1 cellular context compared by ENCODE assay signal in the genomic region with DNA sequence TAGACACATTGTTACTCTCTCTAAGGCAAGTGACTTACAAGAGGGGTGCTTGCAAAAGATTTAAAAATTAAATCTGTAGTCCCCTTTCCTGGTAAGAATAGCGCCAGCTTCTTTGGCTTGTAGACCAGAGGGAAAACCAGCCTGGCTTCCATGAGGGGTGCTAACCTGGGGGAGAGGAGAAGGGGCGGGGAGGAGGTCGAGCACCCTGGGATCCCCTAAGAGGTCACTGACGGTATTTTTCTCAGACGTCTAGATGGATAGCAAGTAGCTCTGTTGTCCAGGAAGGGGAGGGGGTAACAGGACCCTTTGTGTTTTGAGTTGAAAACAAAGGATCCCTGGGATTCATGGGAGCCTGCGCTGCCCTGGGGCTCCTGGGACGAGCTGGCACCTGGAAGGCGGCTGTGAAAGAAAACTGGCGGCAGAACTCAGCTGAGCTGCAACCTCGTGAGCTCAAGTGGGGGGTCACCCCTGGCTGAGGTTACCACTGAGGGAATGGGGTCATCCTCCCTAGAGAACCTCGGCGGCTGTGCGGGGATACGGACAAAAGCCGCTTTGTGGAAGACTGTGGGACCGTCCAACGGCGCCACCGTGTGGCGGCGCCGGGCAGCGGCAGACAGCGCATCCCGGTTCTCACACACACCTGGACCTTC.
TF ChIP-seq lines count a peak whose summit lies in the region.

No MANE protein-coding gene starts in this region.

TF ChIP-seq in HepG2, 621 proteins besides CTCF, POLR2A, EP300 and RAD21 (continued from another document and continues in another):
- TF ChIP-seq, protein P1, sequence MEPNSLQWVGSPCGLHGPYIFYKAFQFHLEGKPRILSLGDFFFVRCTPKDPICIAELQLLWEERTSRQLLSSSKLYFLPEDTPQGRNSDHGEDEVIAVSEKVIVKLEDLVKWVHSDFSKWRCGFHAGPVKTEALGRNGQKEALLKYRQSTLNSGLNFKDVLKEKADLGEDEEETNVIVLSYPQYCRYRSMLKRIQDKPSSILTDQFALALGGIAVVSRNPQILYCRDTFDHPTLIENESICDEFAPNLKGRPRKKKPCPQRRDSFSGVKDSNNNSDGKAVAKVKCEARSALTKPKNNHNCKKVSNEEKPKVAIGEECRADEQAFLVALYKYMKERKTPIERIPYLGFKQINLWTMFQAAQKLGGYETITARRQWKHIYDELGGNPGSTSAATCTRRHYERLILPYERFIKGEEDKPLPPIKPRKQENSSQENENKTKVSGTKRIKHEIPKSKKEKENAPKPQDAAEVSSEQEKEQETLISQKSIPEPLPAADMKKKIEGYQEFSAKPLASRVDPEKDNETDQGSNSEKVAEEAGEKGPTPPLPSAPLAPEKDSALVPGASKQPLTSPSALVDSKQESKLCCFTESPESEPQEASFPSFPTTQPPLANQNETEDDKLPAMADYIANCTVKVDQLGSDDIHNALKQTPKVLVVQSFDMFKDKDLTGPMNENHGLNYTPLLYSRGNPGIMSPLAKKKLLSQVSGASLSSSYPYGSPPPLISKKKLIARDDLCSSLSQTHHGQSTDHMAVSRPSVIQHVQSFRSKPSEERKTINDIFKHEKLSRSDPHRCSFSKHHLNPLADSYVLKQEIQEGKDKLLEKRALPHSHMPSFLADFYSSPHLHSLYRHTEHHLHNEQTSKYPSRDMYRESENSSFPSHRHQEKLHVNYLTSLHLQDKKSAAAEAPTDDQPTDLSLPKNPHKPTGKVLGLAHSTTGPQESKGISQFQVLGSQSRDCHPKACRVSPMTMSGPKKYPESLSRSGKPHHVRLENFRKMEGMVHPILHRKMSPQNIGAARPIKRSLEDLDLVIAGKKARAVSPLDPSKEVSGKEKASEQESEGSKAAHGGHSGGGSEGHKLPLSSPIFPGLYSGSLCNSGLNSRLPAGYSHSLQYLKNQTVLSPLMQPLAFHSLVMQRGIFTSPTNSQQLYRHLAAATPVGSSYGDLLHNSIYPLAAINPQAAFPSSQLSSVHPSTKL (CRISPR knock-in tag; IDR thresholded peaks at IDR 0.05): peak; percentile 59
- TF ChIP-seq ZNF775 (CRISPR knock-in tag; IDR thresholded peaks at IDR 0.05; ENCODE audit: borderline replicate concordance) (no peak), HOXA3 (CRISPR knock-in tag; IDR thresholded peaks at IDR 0.05) (peak; percentile 32; the same call in 1 of the 2 replicates), BRCA1 (CRISPR knock-in tag; IDR thresholded peaks at IDR 0.05) (0 out of 2 replicates have a peak, but pooled peaks have one; percentile 44), MTA1 (CRISPR knock-in tag; IDR thresholded peaks at IDR 0.05; ENCODE audit: borderline replicate concordance) (peak; percentile 67; the same call in 1 of the 2 replicates), ISL2 (CRISPR knock-in tag; IDR thresholded peaks at IDR 0.05) (peak; percentile 26; the same call in 1 of the 2 replicates), KAT8 (CRISPR knock-in tag; IDR thresholded peaks at IDR 0.05) (peak; percentile 57), GTF2F1 (IDR thresholded peaks at IDR 0.05; ENCODE audit: low read length) (0 out of 2 replicates have a peak, but pooled peaks have one; percentile 18), ZNF333 (CRISPR knock-in tag; IDR thresholded peaks at IDR 0.05; ENCODE audit: borderline replicate concordance) (peak; percentile 35; the same call in 1 of the 2 replicates), LCORL (IDR thresholded peaks at IDR 0.05) (no peak), LCORL (CRISPR knock-in tag; IDR thresholded peaks at IDR 0.05) (peak; percentile 76; the same call in 1 of the 2 replicates), ZNF616 (CRISPR knock-in tag; IDR thresholded peaks at IDR 0.05; ENCODE audit: low read depth) (no peak), ZNF263 (CRISPR knock-in tag; IDR thresholded peaks at IDR 0.05) (peak; percentile 53), ZBTB7B (CRISPR knock-in tag; IDR thresholded peaks at IDR 0.05) (peak; percentile 87), KDM3A (CRISPR knock-in tag; IDR thresholded peaks at IDR 0.05; ENCODE audit: low read depth) (peak; percentile 90; the same call in 1 of the 2 replicates), ZNF83 (CRISPR knock-in tag; IDR thresholded peaks at IDR 0.05; ENCODE audit: borderline replicate concordance) (0 out of 2 replicates have a peak, but pooled peaks have one; percentile 50), ZNF230 (CRISPR knock-in tag; IDR thresholded peaks at IDR 0.05) (no peak), BHLHE40 (IDR thresholded peaks at IDR 0.05; ENCODE audit: low read length) (0 out of 2 replicates have a peak, but pooled peaks have one; percentile 31), RXRB (CRISPR knock-in tag; IDR thresholded peaks at IDR 0.05; ENCODE audit: borderline replicate concordance) (peak; percentile 73), RARA (CRISPR knock-in tag; IDR thresholded peaks at IDR 0.05) (peak; percentile 63), HMG20A (CRISPR knock-in tag; IDR thresholded peaks at IDR 0.05; ENCODE audit: borderline replicate concordance) (no peak; the same call in 1 of the 2 replicates), ZNF510 (CRISPR knock-in tag; IDR thresholded peaks at IDR 0.05; ENCODE audit: low read depth) (0 out of 2 replicates have a peak, but pooled peaks have one; percentile 28), TEAD3 (CRISPR knock-in tag; optimal IDR thresholded peaks at IDR 0.05; ENCODE audit: borderline replicate concordance) (peak; percentile 45), MTA3 (CRISPR knock-in tag; IDR thresholded peaks at IDR 0.05) (no peak), CEBPG (CRISPR knock-in tag; IDR thresholded peaks at IDR 0.05) (no peak), TOPORS (CRISPR knock-in tag; IDR thresholded peaks at IDR 0.05) (0 out of 2 replicates have a peak, but pooled peaks have one; percentile 48), CBFB (CRISPR knock-in tag; IDR thresholded peaks at IDR 0.05) (0 out of 2 replicates have a peak, but pooled peaks have one; percentile 19), SP4 (CRISPR knock-in tag; IDR thresholded peaks at IDR 0.05) (0 out of 2 replicates have a peak, but pooled peaks have one; percentile 77), HOXA5 (CRISPR knock-in tag; IDR thresholded peaks at IDR 0.05) (peak; percentile 50; the same call in 1 of the 2 replicates), ZNF335 (CRISPR knock-in tag; IDR thresholded peaks at IDR 0.05) (peak; percentile 61; the same call in 1 of the 2 replicates), ZNF430 (CRISPR knock-in tag; IDR thresholded peaks at IDR 0.05) (peak; percentile 76; the same call in 1 of the 2 replicates)
- TF ChIP-seq, protein P2, sequence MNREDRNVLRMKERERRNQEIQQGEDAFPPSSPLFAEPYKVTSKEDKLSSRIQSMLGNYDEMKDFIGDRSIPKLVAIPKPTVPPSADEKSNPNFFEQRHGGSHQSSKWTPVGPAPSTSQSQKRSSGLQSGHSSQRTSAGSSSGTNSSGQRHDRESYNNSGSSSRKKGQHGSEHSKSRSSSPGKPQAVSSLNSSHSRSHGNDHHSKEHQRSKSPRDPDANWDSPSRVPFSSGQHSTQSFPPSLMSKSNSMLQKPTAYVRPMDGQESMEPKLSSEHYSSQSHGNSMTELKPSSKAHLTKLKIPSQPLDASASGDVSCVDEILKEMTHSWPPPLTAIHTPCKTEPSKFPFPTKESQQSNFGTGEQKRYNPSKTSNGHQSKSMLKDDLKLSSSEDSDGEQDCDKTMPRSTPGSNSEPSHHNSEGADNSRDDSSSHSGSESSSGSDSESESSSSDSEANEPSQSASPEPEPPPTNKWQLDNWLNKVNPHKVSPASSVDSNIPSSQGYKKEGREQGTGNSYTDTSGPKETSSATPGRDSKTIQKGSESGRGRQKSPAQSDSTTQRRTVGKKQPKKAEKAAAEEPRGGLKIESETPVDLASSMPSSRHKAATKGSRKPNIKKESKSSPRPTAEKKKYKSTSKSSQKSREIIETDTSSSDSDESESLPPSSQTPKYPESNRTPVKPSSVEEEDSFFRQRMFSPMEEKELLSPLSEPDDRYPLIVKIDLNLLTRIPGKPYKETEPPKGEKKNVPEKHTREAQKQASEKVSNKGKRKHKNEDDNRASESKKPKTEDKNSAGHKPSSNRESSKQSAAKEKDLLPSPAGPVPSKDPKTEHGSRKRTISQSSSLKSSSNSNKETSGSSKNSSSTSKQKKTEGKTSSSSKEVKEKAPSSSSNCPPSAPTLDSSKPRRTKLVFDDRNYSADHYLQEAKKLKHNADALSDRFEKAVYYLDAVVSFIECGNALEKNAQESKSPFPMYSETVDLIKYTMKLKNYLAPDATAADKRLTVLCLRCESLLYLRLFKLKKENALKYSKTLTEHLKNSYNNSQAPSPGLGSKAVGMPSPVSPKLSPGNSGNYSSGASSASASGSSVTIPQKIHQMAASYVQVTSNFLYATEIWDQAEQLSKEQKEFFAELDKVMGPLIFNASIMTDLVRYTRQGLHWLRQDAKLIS (CRISPR knock-in tag; IDR thresholded peaks at IDR 0.05): no peak
- TF ChIP-seq, protein P3, sequence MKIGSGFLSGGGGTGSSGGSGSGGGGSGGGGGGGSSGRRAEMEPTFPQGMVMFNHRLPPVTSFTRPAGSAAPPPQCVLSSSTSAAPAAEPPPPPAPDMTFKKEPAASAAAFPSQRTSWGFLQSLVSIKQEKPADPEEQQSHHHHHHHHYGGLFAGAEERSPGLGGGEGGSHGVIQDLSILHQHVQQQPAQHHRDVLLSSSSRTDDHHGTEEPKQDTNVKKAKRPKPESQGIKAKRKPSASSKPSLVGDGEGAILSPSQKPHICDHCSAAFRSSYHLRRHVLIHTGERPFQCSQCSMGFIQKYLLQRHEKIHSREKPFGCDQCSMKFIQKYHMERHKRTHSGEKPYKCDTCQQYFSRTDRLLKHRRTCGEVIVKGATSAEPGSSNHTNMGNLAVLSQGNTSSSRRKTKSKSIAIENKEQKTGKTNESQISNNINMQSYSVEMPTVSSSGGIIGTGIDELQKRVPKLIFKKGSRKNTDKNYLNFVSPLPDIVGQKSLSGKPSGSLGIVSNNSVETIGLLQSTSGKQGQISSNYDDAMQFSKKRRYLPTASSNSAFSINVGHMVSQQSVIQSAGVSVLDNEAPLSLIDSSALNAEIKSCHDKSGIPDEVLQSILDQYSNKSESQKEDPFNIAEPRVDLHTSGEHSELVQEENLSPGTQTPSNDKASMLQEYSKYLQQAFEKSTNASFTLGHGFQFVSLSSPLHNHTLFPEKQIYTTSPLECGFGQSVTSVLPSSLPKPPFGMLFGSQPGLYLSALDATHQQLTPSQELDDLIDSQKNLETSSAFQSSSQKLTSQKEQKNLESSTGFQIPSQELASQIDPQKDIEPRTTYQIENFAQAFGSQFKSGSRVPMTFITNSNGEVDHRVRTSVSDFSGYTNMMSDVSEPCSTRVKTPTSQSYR (CRISPR knock-in tag; IDR thresholded peaks at IDR 0.05; ENCODE audit: borderline replicate concordance): peak; percentile 33; the same call in 1 of the 2 replicates
- TF ChIP-seq, protein P4, sequence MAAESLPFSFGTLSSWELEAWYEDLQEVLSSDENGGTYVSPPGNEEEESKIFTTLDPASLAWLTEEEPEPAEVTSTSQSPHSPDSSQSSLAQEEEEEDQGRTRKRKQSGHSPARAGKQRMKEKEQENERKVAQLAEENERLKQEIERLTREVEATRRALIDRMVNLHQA (CRISPR knock-in tag; IDR thresholded peaks at IDR 0.05): no peak
- TF ChIP-seq, protein P5, sequence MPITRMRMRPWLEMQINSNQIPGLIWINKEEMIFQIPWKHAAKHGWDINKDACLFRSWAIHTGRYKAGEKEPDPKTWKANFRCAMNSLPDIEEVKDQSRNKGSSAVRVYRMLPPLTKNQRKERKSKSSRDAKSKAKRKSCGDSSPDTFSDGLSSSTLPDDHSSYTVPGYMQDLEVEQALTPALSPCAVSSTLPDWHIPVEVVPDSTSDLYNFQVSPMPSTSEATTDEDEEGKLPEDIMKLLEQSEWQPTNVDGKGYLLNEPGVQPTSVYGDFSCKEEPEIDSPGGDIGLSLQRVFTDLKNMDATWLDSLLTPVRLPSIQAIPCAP (CRISPR knock-in tag; IDR thresholded peaks at IDR 0.05; ENCODE audit: low read depth): no peak
- TF ChIP-seq, protein P6, sequence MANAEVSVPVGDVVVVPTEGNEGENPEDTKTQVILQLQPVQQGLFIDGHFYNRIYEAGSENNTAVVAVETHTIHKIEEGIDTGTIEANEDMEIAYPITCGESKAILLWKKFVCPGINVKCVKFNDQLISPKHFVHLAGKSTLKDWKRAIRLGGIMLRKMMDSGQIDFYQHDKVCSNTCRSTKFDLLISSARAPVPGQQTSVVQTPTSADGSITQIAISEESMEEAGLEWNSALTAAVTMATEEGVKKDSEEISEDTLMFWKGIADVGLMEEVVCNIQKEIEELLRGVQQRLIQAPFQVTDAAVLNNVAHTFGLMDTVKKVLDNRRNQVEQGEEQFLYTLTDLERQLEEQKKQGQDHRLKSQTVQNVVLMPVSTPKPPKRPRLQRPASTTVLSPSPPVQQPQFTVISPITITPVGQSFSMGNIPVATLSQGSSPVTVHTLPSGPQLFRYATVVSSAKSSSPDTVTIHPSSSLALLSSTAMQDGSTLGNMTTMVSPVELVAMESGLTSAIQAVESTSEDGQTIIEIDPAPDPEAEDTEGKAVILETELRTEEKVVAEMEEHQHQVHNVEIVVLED (CRISPR knock-in tag; IDR thresholded peaks at IDR 0.05; ENCODE audit: borderline replicate concordance): peak; percentile 68; the same call in 1 of the 2 replicates
- TF ChIP-seq, protein P7, sequence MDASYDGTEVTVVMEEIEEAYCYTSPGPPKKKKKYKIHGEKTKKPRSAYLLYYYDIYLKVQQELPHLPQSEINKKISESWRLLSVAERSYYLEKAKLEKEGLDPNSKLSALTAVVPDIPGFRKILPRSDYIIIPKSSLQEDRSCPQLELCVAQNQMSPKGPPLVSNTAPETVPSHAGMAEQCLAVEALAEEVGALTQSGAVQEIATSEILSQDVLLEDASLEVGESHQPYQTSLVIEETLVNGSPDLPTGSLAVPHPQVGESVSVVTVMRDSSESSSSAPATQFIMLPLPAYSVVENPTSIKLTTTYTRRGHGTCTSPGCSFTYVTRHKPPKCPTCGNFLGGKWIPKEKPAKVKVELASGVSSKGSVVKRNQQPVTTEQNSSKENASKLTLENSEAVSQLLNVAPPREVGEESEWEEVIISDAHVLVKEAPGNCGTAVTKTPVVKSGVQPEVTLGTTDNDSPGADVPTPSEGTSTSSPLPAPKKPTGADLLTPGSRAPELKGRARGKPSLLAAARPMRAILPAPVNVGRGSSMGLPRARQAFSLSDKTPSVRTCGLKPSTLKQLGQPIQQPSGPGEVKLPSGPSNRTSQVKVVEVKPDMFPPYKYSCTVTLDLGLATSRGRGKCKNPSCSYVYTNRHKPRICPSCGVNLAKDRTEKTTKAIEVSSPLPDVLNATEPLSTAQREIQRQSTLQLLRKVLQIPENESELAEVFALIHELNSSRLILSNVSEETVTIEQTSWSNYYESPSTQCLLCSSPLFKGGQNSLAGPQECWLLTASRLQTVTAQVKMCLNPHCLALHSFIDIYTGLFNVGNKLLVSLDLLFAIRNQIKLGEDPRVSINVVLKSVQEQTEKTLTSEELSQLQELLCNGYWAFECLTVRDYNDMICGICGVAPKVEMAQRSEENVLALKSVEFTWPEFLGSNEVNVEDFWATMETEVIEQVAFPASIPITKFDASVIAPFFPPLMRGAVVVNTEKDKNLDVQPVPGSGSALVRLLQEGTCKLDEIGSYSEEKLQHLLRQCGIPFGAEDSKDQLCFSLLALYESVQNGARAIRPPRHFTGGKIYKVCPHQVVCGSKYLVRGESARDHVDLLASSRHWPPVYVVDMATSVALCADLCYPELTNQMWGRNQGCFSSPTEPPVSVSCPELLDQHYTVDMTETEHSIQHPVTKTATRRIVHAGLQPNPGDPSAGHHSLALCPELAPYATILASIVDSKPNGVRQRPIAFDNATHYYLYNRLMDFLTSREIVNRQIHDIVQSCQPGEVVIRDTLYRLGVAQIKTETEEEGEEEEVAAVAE (CRISPR knock-in tag; IDR thresholded peaks at IDR 0.05; ENCODE audit: borderline replicate concordance): peak; percentile 17; the same call in 1 of the 2 replicates
